ENCODE assay signal across 10 cellular contexts in the genomic region with DNA sequence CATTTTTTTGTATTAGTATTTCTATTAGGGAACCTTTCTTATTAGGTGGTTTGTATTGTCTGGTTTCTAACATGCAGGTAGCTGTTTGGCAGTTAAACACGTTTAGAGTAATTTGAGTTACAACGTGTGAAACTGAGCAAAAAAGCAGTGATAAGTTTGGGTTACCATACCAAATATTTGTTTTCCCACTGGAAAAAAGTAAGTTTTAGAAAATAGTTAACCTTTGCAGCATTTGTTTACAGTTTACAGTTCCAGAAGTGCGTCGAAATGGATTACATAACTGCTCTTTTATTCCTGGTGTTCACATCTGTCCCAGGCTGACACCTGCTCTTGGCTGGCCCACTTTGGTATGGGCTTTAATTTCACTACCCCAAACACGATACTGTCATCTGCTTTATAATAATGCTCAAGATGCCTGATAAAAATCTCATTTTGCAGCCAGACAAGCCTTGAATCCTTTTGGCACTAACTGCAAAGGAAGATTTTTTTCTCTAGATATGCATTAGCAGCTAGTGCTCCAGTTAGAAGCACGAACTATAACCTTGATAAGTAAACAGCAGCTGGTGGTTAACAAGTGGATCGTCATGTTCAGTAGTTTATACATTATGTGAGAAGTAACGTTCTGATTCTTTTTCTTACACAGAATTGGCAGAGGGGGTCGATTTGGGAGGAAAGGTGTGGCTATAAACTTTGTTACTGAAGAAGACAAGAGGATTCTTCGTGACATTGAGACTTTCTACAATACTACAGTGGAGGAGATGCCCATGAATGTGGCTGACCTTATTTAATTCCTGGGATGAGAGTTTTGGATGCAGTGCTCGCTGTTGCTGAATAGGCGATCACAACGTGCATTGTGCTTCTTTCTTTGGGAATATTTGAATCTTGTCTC. TPM values are rescaled to one million over a fixed set of nuclear protein-coding genes. Genes with fewer than 3 reads are reported as not detected.
DNase-seq lines count a peak whose midpoint lies in the region; ATAC-seq and TF ChIP-seq lines count a peak whose summit lies in the region.
"Had no signal": no experiment of that assay in that cellular context is flagged by ENCODE, and none has a peak within 500 bp of the region (broad histone marks: within the 10 kb centered on the region; RNA-seq: fewer than 3 reads in every experiment).

No MANE protein-coding gene starts in this region.

- H3K27ac ChIP-seq in BLaER1 (no peak overlapping the region), colonic mucosa (no peak overlapping the region)
- H3K27ac ChIP-seq: esophagus muscularis mucosa had no signal

- H3K36me3 ChIP-seq in BLaER1, result peaks cover 97% of the 10 kb centered on the region
- H3K36me3 ChIP-seq in colonic mucosa, result peaks cover 33% of the 10 kb centered on the region

- H3K4me1 ChIP-seq in BLaER1, result peaks cover 31% of the 10 kb centered on the region
- H3K4me1 ChIP-seq in colonic mucosa, result peaks cover 5% of the 10 kb centered on the region

- H3K9me3 ChIP-seq in BLaER1 (no peaks in the 10 kb centered on the region), colonic mucosa (no peaks in the 10 kb centered on the region)
- H3K9me3 ChIP-seq: esophagus muscularis mucosa had no signal

- H3K4me2 ChIP-seq in BLaER1, result peak overlapping the region; percentile 87; the same call in 1 of the 2 replicates

- DNase-seq in G401 (ENCODE audit: low spot score) (peak; percentile 15), RKO (ENCODE audit: low spot score) (peak; percentile 51), fibroblast of peridontal ligament (ENCODE audit: extremely low read depth) (peak; percentile 13), NCI-H2081 (lab: John Stamatoyannopoulos, UW) (no peak), colonic mucosa (no peak)

- ATAC-seq in HG02884 (IDR thresholded peaks at IDR 0.05; ENCODE audit: unreplicated experiment) (no peak), esophagus mucosa (no peak)

- H3K9ac ChIP-seq in BLaER1, result no peak overlapping the region
- no peak overlapping the region for H3K9ac ChIP-seq in colonic mucosa (ENCODE audit: low read depth in 2 of 2, low read length in 2 of 2)

- H3K27me3 ChIP-seq in BLaER1, result no peaks in the 10 kb centered on the region
- H3K27me3 ChIP-seq in colonic mucosa, result no peaks in the 10 kb centered on the region
- H3K27me3 ChIP-seq: esophagus muscularis mucosa had no signal

- no peak for TF ChIP-seq CTCF in colonic mucosa (IDR thresholded peaks at IDR 0.05)

- H4K20me1 ChIP-seq in BLaER1, result peaks cover 88% of the 10 kb centered on the region

- in situ Hi-C loops in G401 (cut with HindIII; ENCODE audit: low sequenced_read_pairs), result no loop called here

- intact Hi-C loops in colonic mucosa (cut with DNase I), result no loop called here

- H3K4me3 ChIP-seq in BLaER1 (no peak overlapping the region), colonic mucosa (no peak overlapping the region)
- H3K4me3 ChIP-seq: esophagus muscularis mucosa had no signal

RNA-seq across cellular contexts. Expression of a gene that starts 5.3 kb away (rescaled TPM):
- total RNA-seq in G401 (2014; rRNA removed; shearing (Covaris generic)), result 215 and 286 TPM in 2 replicates
- total RNA-seq in colonic mucosa (100 to 1,000 TPM; 337 to 366 TPM), esophagus mucosa (118 TPM)

RNA-seq across cellular contexts. Expression of a gene that starts 17.6 kb away (rescaled TPM):
- 53.7 and 76.8 TPM in 2 replicates for total RNA-seq in G401 (2014; rRNA removed; shearing (Covaris generic))
- total RNA-seq in colonic mucosa, result 10 to 100 TPM; 13.4 to 40.4 TPM
- total RNA-seq in esophagus mucosa, result 18.2 TPM

RNA-seq across cellular contexts. Expression of a gene that starts 53.8 kb away (rescaled TPM):
- total RNA-seq in G401 (2014; rRNA removed; shearing (Covaris generic)), result not detected in 2 replicates
- total RNA-seq in colonic mucosa, result under 1 TPM; 0.17 to 0.58 TPM
- 0.08 TPM for total RNA-seq in esophagus mucosa
- total RNA-seq: RPMI7951 had no signal

Comparison
In these comparisons a context has a peak if more than half of its experiments do, and no peak if none do; other contexts are left out.
1. DNase-seq: peak in G401 (single experiment), RKO (single experiment) and fibroblast of peridontal ligament (single experiment); none in NCI-H2081 (0 of 2) and colonic mucosa (single experiment).